ENCODE assay signal across 15 cellular contexts in genomic region chrX:13152511-13152868, GRCh38.
DNase-seq lines count a peak whose midpoint lies in the region; ATAC-seq and TF ChIP-seq lines count a peak whose summit lies in the region.
"Had no signal": no experiment of that assay in that cellular context is flagged by ENCODE, and none has a peak within 500 bp of the region (broad histone marks: within the 10 kb centered on the region; RNA-seq: fewer than 3 reads in every experiment).

No MANE protein-coding gene starts in this region.

- peaks cover 4% of the 10 kb centered on the region for H3K36me3 Mint-ChIP-seq in central memory CD8-positive, alpha-beta T cell (ENCODE audit: insufficient read depth)
- peaks cover 0 to 16% (median 0%) of the 10 kb centered on the region in 3 donors for H3K36me3 Mint-ChIP-seq in naive thymus-derived CD8-positive, alpha-beta T cell

- no peak overlapping the region for H3K4me3 Mint-ChIP-seq in central memory CD8-positive, alpha-beta T cell
- H3K4me3 Mint-ChIP-seq in naive thymus-derived CD8-positive, alpha-beta T cell: peak overlapping the region in 2 of 10 donors; percentile 49 to 59
- H3K4me3 Mint-ChIP-seq: mesothelial cell of epicardium had no signal

- CTCF ChIA-PET in PC-9 (lab: Charles Lee): no interaction called here

- no peak overlapping the region for H3K4me2 ChIP-seq in PC-9
- H3K4me2 ChIP-seq: A549 had no signal

- WGBS in heart left ventricle, 4 donors: 85 to 94% (median 85%) methylated on average over 6 of the region's 6 CpGs

- H3K27ac Mint-ChIP-seq in central memory CD8-positive, alpha-beta T cell (ENCODE audit: low read depth): peak overlapping the region; percentile 73
- H3K27ac Mint-ChIP-seq in naive thymus-derived CD8-positive, alpha-beta T cell: peak overlapping the region in 9 of 10 donors; percentile 21 to 95 (median 86)

- H3K27ac ChIP-seq in heart left ventricle: peak overlapping the region in 7 of 12 donors; percentile 28 to 80 (median 68)
- peak overlapping the region; percentile 47 for H3K27ac ChIP-seq in upper lobe of right lung
- H3K27ac ChIP-seq in PC-9: no peak overlapping the region
- H3K27ac ChIP-seq: A549 had no signal

- no peaks in the 10 kb centered on the region for H3K9me2 ChIP-seq in PC-9 (ENCODE audit: insufficient read depth)

- H3K9me3 ChIP-seq in heart left ventricle: peaks cover 0 to 11% (median 0%) of the 10 kb centered on the region in 12 donors
- H3K9me3 ChIP-seq in upper lobe of right lung: no peaks in the 10 kb centered on the region
- H3K9me3 ChIP-seq in PC-9 (ENCODE audit: insufficient read depth, low read depth): no peaks in the 10 kb centered on the region

- intact Hi-C loops in heart left ventricle (cut with DNase I): loop anchor here in 1 of 10 donors (10.0 kb wide), 1 partner anchor 52 kb away; no protein-coding TSS in a partner anchor
- intact Hi-C loops in Right ventricle myocardium superior (cut with DNase I): no loop called here
- intact Hi-C loops in upper lobe of right lung (cut with DNase I): no loop called here
- intact Hi-C loops in PC-9 (cut with micrococcal nuclease; ENCODE audit: unreplicated experiment): no loop called here

- H3K4me1 ChIP-seq in heart left ventricle: peaks cover 0 to 12% (median 0%) of the 10 kb centered on the region in 12 donors
- H3K4me1 ChIP-seq in upper lobe of right lung: no peaks in the 10 kb centered on the region
- H3K4me1 ChIP-seq in PC-9 (replicated peaks; ENCODE audit: insufficient read depth): no peaks in the 10 kb centered on the region

- DNase-seq in heart left ventricle (no peak), Right ventricle myocardium superior (no peak), upper lobe of right lung (no peak), C1 segment of cervical spinal cord (lab: John Stamatoyannopoulos, UW) (no peak), NCI-H2029 treated with DMSO at 0.1 percent for 48 hours (lab: John Stamatoyannopoulos, UW) (no peak), PC-9 (no peak)
- no peak for DNase-seq in central memory CD8-positive, alpha-beta T cell (ENCODE audit: low spot score in 2 of 2)
- DNase-seq in naive thymus-derived CD8-positive, alpha-beta T cell: no peak
- DNase-seq: activated CD4-positive, CD25-positive, alpha-beta regulatory T cell; activated effector memory CD4-positive, alpha-beta T cell treated with Interleukin-2 at 50 U/mL for 16 hours; NCI-H1436; NCI-H446; stimulated activated CD4-positive, alpha-beta T cell treated with anti-CD3 and anti-CD28 coated beads, Interleukin-4, amount 100 ng/mL, for 1 hour had no signal

- peaks cover 4% of the 10 kb centered on the region for H3K4me1 Mint-ChIP-seq in central memory CD8-positive, alpha-beta T cell
- H3K4me1 Mint-ChIP-seq in naive thymus-derived CD8-positive, alpha-beta T cell: peaks cover 4 to 20% (median 13%) of the 10 kb centered on the region in 4 donors

- peaks cover 5% of the 10 kb centered on the region for H3K9me3 Mint-ChIP-seq in central memory CD8-positive, alpha-beta T cell
- H3K9me3 Mint-ChIP-seq in naive thymus-derived CD8-positive, alpha-beta T cell: peaks cover 0 to 31% (median 9%) of the 10 kb centered on the region in 9 donors

- no peaks in the 10 kb centered on the region for H4K20me1 ChIP-seq in PC-9 (ENCODE audit: insufficient read depth)

- no TSS peak for BruUV-seq in PC-9 (replicated peaks; lab: Mats Ljungman, UMichigan)

- H3K4me3 ChIP-seq in heart left ventricle (peak overlapping the region in 3 of 12 donors; percentile 10 to 26 (median 21)), upper lobe of right lung (no peak overlapping the region), PC-9 (no peak overlapping the region)
- H3K4me3 ChIP-seq: A549 had no signal

- no peak for ATAC-seq in heart left ventricle
- ATAC-seq in Right ventricle myocardium superior (ENCODE audit: poor library complexity): no peak
- no peak for ATAC-seq in central memory CD8-positive, alpha-beta T cell (replicated peaks; ENCODE audit: extremely low read depth, poor library complexity, severe bottlenecking)
- no peak for ATAC-seq in naive thymus-derived CD8-positive, alpha-beta T cell
- ATAC-seq in upper lobe of right lung: no peak
- ATAC-seq: A549 had no signal

- no peak for TF ChIP-seq CTCF in heart left ventricle (IDR thresholded peaks at IDR 0.05)
- TF ChIP-seq CTCF in upper lobe of right lung (IDR thresholded peaks at IDR 0.05): no peak
- TF ChIP-seq CTCF in PC-9 (conservative IDR thresholded peaks at IDR 0.05): no peak

- H3K27me3 ChIP-seq in heart left ventricle (no peaks in the 10 kb centered on the region), upper lobe of right lung (no peaks in the 10 kb centered on the region), PC-9 (ENCODE audit: insufficient read depth, low read depth) (no peaks in the 10 kb centered on the region)

- H3K36me3 ChIP-seq in heart left ventricle: no peaks in the 10 kb centered on the region
- H3K36me3 ChIP-seq in upper lobe of right lung: no peaks in the 10 kb centered on the region
- H3K36me3 ChIP-seq in PC-9 (ENCODE audit: low read depth): no peaks in the 10 kb centered on the region

- H2AFZ ChIP-seq in PC-9: no peak overlapping the region

- POLR2A ChIA-PET in naive thymus-derived CD8-positive, alpha-beta T cell (lab: Charles Lee): interaction anchor here (1.1 to 1.2 kb wide), 2 partner anchors 15 to 65 kb away, joined by 3 to 4 read pairs; no protein-coding TSS in a partner anchor
- POLR2A ChIA-PET in PC-9 (lab: Charles Lee; ENCODE audit: unreplicated experiment): interaction anchor here (0.6 to 0.7 kb wide), 2 partner anchors 12 to 51 kb away, joined by 3 to 4 read pairs; no protein-coding TSS in a partner anchor

- H3F3A ChIP-seq in PC-9 (ENCODE audit: insufficient read depth, low read depth): no peaks in the 10 kb centered on the region

- H3K27me3 Mint-ChIP-seq in central memory CD8-positive, alpha-beta T cell: no peaks in the 10 kb centered on the region
- no peaks in the 10 kb centered on the region for H3K27me3 Mint-ChIP-seq in naive thymus-derived CD8-positive, alpha-beta T cell

- no peaks in the 10 kb centered on the region for H3K79me2 ChIP-seq in PC-9 (ENCODE audit: low read depth)

- no peak for TF ChIP-seq POLR2A in heart left ventricle (IDR thresholded peaks at IDR 0.05)
